25 cellular contexts compared by ENCODE assay signal in genomic region chr17:39838784-39839183, GRCh38. TPM values are rescaled to one million over a fixed set of nuclear protein-coding genes. Genes with fewer than 3 reads are reported as not detected.
"Had no signal": no experiment of that assay in that cellular context is flagged by ENCODE, and none has a peak within 500 bp of the region (broad histone marks: within the 10 kb centered on the region; RNA-seq: fewer than 3 reads in every experiment).

No MANE protein-coding gene starts in this region.

- ATAC-seq: heart right ventricle; naive thymus-derived CD4-positive, alpha-beta T cell; sciatic nerve had no signal

- H3K27me3 Mint-ChIP-seq: naive thymus-derived CD4-positive, alpha-beta T cell had no signal

- FAIRE-seq: frontal cortex, islet of Langerhans had no signal

- DNase-seq: effector CD4-positive, alpha-beta T cell; heart right ventricle; hypothalamus; kidney glomerular epithelial cell; mesendoderm; naive thymus-derived CD4-positive, alpha-beta T cell; posterior cingulate gyrus; spleen; stimulated activated CD4-positive, alpha-beta T cell treated with anti-CD3 and anti-CD28 coated beads, Interleukin-15, amount 100 ng/mL, for 24 hours; stimulated activated CD4-positive, alpha-beta T cell treated with anti-CD3 and anti-CD28 coated beads, Interleukin-1b, Interleukin-23, amount 100 ng/mL, for 48 hours; stimulated activated CD4-positive, alpha-beta T cell treated with anti-CD3 and anti-CD28 coated beads, Interleukin-4, amount 100 ng/mL, for 24 hours; stimulated activated naive CD4-positive, alpha-beta T cell treated with Interleukin-2 at 50 U/mL for 16 hours; trophoblast cell had no signal

- H3K4me3 Mint-ChIP-seq: neural crest cell had no signal

- H3K4me1 Mint-ChIP-seq: neural crest cell had no signal

RNA-seq across cellular contexts. Expression of gene IKZF3, which starts 25.3 kb away (rescaled TPM):
- total RNA-seq: dermis microvascular lymphatic vessel endothelial cell, lung microvascular endothelial cell, neural crest cell, osteocyte, pulmonary artery endothelial cell had no signal

RNA-seq across cellular contexts. Expression of gene ZPBP2, which starts 29.2 kb away (rescaled TPM):
- total RNA-seq: dermis microvascular lymphatic vessel endothelial cell, frontal cortex, heart right ventricle, liver, lung microvascular endothelial cell, neural crest cell, osteocyte, pulmonary artery endothelial cell, sciatic nerve, skeletal muscle tissue, urinary bladder had no signal
- polyA plus RNA-seq: esophagus, heart right ventricle, liver had no signal
